ENCODE assay signal across 1 cellular context in genomic region chr9:133913571-133914369, GRCh38.
TF ChIP-seq lines count a peak whose summit lies in the region.

No MANE protein-coding gene starts in this region.

TF ChIP-seq in SK-N-SH, 30 proteins besides CTCF, POLR2A, EP300 and RAD21:
- no peak for TF ChIP-seq NFIC (IDR thresholded peaks at IDR 0.05; ENCODE audit: borderline replicate concordance)
- no peak for TF ChIP-seq GABPA (IDR thresholded peaks at IDR 0.05; ENCODE audit: low read depth)
- TF ChIP-seq, protein P1, sequence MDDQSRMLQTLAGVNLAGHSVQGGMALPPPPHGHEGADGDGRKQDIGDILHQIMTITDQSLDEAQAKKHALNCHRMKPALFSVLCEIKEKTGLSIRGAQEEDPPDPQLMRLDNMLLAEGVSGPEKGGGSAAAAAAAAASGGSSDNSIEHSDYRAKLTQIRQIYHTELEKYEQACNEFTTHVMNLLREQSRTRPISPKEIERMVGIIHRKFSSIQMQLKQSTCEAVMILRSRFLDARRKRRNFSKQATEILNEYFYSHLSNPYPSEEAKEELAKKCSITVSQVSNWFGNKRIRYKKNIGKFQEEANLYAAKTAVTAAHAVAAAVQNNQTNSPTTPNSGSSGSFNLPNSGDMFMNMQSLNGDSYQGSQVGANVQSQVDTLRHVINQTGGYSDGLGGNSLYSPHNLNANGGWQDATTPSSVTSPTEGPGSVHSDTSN (IDR thresholded peaks at IDR 0.05) = no peak
- no peak for TF ChIP-seq FOXM1 (IDR thresholded peaks at IDR 0.05; ENCODE audit: low read depth)
- TF ChIP-seq, protein P2, sequence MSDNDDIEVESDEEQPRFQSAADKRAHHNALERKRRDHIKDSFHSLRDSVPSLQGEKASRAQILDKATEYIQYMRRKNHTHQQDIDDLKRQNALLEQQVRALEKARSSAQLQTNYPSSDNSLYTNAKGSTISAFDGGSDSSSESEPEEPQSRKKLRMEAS (IDR thresholded peaks at IDR 0.05; ENCODE audit: low read depth) = no peak
- TF ChIP-seq GATA2 (CRISPR knock-in tag; IDR thresholded peaks at IDR 0.05) = no peak
- TF ChIP-seq RFX5 (IDR thresholded peaks at IDR 0.05; ENCODE audit: low read length) = no peak
- TF ChIP-seq, protein P3, sequence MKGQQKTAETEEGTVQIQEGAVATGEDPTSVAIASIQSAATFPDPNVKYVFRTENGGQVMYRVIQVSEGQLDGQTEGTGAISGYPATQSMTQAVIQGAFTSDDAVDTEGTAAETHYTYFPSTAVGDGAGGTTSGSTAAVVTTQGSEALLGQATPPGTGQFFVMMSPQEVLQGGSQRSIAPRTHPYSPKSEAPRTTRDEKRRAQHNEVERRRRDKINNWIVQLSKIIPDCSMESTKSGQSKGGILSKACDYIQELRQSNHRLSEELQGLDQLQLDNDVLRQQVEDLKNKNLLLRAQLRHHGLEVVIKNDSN (IDR thresholded peaks at IDR 0.05; ENCODE audit: borderline replicate concordance, low read depth) = no peak
- no peak for TF ChIP-seq CHD2 (IDR thresholded peaks at IDR 0.05; ENCODE audit: low read length, partially characterized antibody)
- TF ChIP-seq TEAD4 (IDR thresholded peaks at IDR 0.05; ENCODE audit: borderline replicate concordance, insufficient read depth) = no peak
- no peak for TF ChIP-seq YY1 (IDR thresholded peaks at IDR 0.05; ENCODE audit: low read depth)
- TF ChIP-seq TCF12 (IDR thresholded peaks at IDR 0.05) = no peak
- TF ChIP-seq ZBTB33 (IDR thresholded peaks at IDR 0.05; ENCODE audit: borderline replicate concordance, low read depth) = no peak
- no peak for TF ChIP-seq IRF3 (IDR thresholded peaks at IDR 0.05; ENCODE audit: low read depth, low read length)
- no peak for TF ChIP-seq SIN3A (IDR thresholded peaks at IDR 0.05; ENCODE audit: borderline replicate concordance, low read depth, low read length)
- no peak for TF ChIP-seq JUND (IDR thresholded peaks at IDR 0.05)
